ENCODE assay signal across 18 cellular contexts in genomic region chr14:65718629-65719028, GRCh38.
DNase-seq lines count a peak whose midpoint lies in the region; ATAC-seq, FAIRE-seq and TF ChIP-seq lines count a peak whose summit lies in the region.
"Had no signal": no experiment of that assay in that cellular context is flagged by ENCODE, and none has a peak within 500 bp of the region (broad histone marks: within the 10 kb centered on the region; RNA-seq: fewer than 3 reads in every experiment).

No MANE protein-coding gene starts in this region.

- no peaks in the 10 kb centered on the region for H3K4me1 ChIP-seq in kidney (ENCODE audit: control insufficient read depth in 1 of 2, insufficient read depth in 1 of 2, low read depth in 1 of 2, low read length in 2 of 2)
- no peaks in the 10 kb centered on the region for H3K4me1 ChIP-seq in PC-9 (replicated peaks; ENCODE audit: insufficient read depth)

- H2AFZ ChIP-seq in PC-9 = no peak overlapping the region
- H2AFZ ChIP-seq: GM23248 had no signal

- peaks cover 9% of the 10 kb centered on the region for H3K27me3 Mint-ChIP-seq in WTC11 (ENCODE audit: low read depth)
- H3K27me3 Mint-ChIP-seq in activated CD4-positive, alpha-beta memory T cell treated with anti-CD3 and anti-CD28 coated beads, Interleukin-2, amount 10 ng/mL, durations not matched to agents 7 days and 5 days = no peaks in the 10 kb centered on the region
- H3K27me3 Mint-ChIP-seq: CD4-positive, alpha-beta memory T cell had no signal

- H3K4me2 ChIP-seq in PC-9 = no peak overlapping the region

- H3K36me3 Mint-ChIP-seq in WTC11 = peaks cover 59% of the 10 kb centered on the region
- peaks cover 79% of the 10 kb centered on the region for H3K36me3 Mint-ChIP-seq in activated CD4-positive, alpha-beta memory T cell treated with anti-CD3 and anti-CD28 coated beads, Interleukin-2, amount 10 ng/mL, durations not matched to agents 7 days and 5 days (ENCODE audit: low read depth)

- H3K9me3 Mint-ChIP-seq in WTC11 = peaks cover 55% of the 10 kb centered on the region
- peaks cover 38% of the 10 kb centered on the region for H3K9me3 Mint-ChIP-seq in activated CD4-positive, alpha-beta memory T cell treated with anti-CD3 and anti-CD28 coated beads, Interleukin-2, amount 10 ng/mL, durations not matched to agents 7 days and 5 days

- intact Hi-C loops in kidney (cut with DNase I) = no loop called here
- intact Hi-C loops in PC-9 (cut with micrococcal nuclease; ENCODE audit: unreplicated experiment) = no loop called here

- FAIRE-seq in GM18507 (lab: Jason Lieb, UNC) (peak; percentile 29), kidney (lab: Jason Lieb, UNC) (peak; percentile 11)
- FAIRE-seq: GM12891, H1 had no signal

- H3K27me3 ChIP-seq in PC-9 (ENCODE audit: insufficient read depth, low read depth) = no peaks in the 10 kb centered on the region

- POLR2A ChIA-PET in WTC11 (lab: Charles Lee) = no interaction called here
- POLR2A ChIA-PET in PC-9 (lab: Charles Lee; ENCODE audit: unreplicated experiment) = no interaction called here
- POLR2A ChIA-PET in activated CD4-positive, alpha-beta memory T cell treated with anti-CD3 and anti-CD28 coated beads, Interleukin-2, amount 10 ng/mL, durations not matched to agents 7 days and 5 days (lab: Charles Lee) = interaction anchor here (1.5 kb wide), 1 partner anchor 39 kb away, joined by 3 read pairs; no protein-coding TSS in a partner anchor

- no peak overlapping the region for H3K27ac Mint-ChIP-seq in WTC11
- no peak overlapping the region for H3K27ac Mint-ChIP-seq in activated CD4-positive, alpha-beta memory T cell treated with anti-CD3 and anti-CD28 coated beads, Interleukin-2, amount 10 ng/mL, durations not matched to agents 7 days and 5 days

- H3K9me3 ChIP-seq in kidney (ENCODE audit: control insufficient read depth in 1 of 2, low read length in 2 of 2) = peaks cover 0 to 7% of the 10 kb centered on the region in 2 donors
- H3K9me3 ChIP-seq in PC-9 (ENCODE audit: insufficient read depth, low read depth) = peaks cover 3% of the 10 kb centered on the region

- no peak overlapping the region for H3K4me3 Mint-ChIP-seq in WTC11
- no peak overlapping the region for H3K4me3 Mint-ChIP-seq in activated CD4-positive, alpha-beta memory T cell treated with anti-CD3 and anti-CD28 coated beads, Interleukin-2, amount 10 ng/mL, durations not matched to agents 7 days and 5 days

- H3K9me2 ChIP-seq in PC-9 (ENCODE audit: insufficient read depth) = no peaks in the 10 kb centered on the region

- peaks cover 9% of the 10 kb centered on the region; the same call in 1 of the 2 replicates for H3K79me2 ChIP-seq in PC-9 (ENCODE audit: low read depth)

- no peak for ATAC-seq in WTC11

- H3K27ac ChIP-seq in kidney (ENCODE audit: low read depth in 2 of 2, low read length in 2 of 2) (no peak overlapping the region), PC-9 (no peak overlapping the region)
- H3K27ac ChIP-seq: GM23248 had no signal

- no peaks in the 10 kb centered on the region for H4K20me1 ChIP-seq in PC-9 (ENCODE audit: insufficient read depth)

- no TSS peak for BruUV-seq in PC-9 (replicated peaks; lab: Mats Ljungman, UMichigan)

- no peak overlapping the region for H3K9ac ChIP-seq in kidney (ENCODE audit: low read length in 2 of 2)
- H3K9ac ChIP-seq: GM23248 had no signal

- DNase-seq in GM18507 (ENCODE audit: extremely low spot score, insufficient read length, low read depth) (no peak), WTC11 (ENCODE audit: low spot score) (no peak), kidney (no peak), PC-9 (no peak), UCSD-AML1 (lab: John Stamatoyannopoulos, UW; ENCODE audit: unreplicated experiment) (no peak)
- DNase-seq in activated CD4-positive, alpha-beta memory T cell treated with anti-CD3 and anti-CD28 coated beads, Interleukin-2, amount 10 ng/mL, durations not matched to agents 7 days and 5 days = no peak
- DNase-seq: C1 segment of cervical spinal cord; Calu3; CD4-positive, alpha-beta memory T cell; COR-L47; DMS53; DMS79 treated with DMSO at 0.1 percent for 48 hours; GF-D8; GM23248; H7; HCEC 1CT had no signal

- no peak overlapping the region for H3K4me3 ChIP-seq in kidney (ENCODE audit: low read length in 2 of 2)
- H3K4me3 ChIP-seq in PC-9 = no peak overlapping the region
- H3K4me3 ChIP-seq: GM23248 had no signal

- no peaks in the 10 kb centered on the region for H3K4me1 Mint-ChIP-seq in WTC11
- peaks cover 20% of the 10 kb centered on the region for H3K4me1 Mint-ChIP-seq in activated CD4-positive, alpha-beta memory T cell treated with anti-CD3 and anti-CD28 coated beads, Interleukin-2, amount 10 ng/mL, durations not matched to agents 7 days and 5 days

- TF ChIP-seq CTCF in WTC11 (IDR thresholded peaks at IDR 0.05) = no peak
- no peak for TF ChIP-seq CTCF in kidney (IDR thresholded peaks at IDR 0.05; ENCODE audit: borderline replicate concordance, extremely low read depth, insufficient read depth)
- no peak for TF ChIP-seq CTCF in PC-9 (conservative IDR thresholded peaks at IDR 0.05)

- 0 out of 2 replicates have a peak, but pooled peaks cover 5% of the 10 kb centered on the region for H3F3A ChIP-seq in PC-9 (ENCODE audit: insufficient read depth, low read depth)

- no peaks in the 10 kb centered on the region for H3K36me3 ChIP-seq in kidney (ENCODE audit: control insufficient read depth in 1 of 2, insufficient read depth in 2 of 2, low read length in 2 of 2)
- no peaks in the 10 kb centered on the region; the same call in 1 of the 2 replicates for H3K36me3 ChIP-seq in PC-9 (ENCODE audit: low read depth)

- CTCF ChIA-PET in WTC11 (lab: Charles Lee) (no interaction called here), PC-9 (lab: Charles Lee) (no interaction called here)
- CTCF ChIA-PET in activated CD4-positive, alpha-beta memory T cell treated with anti-CD3 and anti-CD28 coated beads, Interleukin-2, amount 10 ng/mL, durations not matched to agents 7 days and 5 days (lab: Charles Lee) = no interaction called here

TF ChIP-seq in WTC11, 78 proteins besides CTCF, POLR2A, EP300 and RAD21:
- TF ChIP-seq ZNF317 (CRISPR knock-in tag; IDR thresholded peaks at IDR 0.05; ENCODE audit: borderline replicate concordance, low read depth) (peak; percentile 88), ZNF423 (CRISPR knock-in tag; IDR thresholded peaks at IDR 0.05) (no peak)
TF ChIP-seq in WTC11: peak in this region for 1.
